ENCODE assay signal across 25 cellular contexts in genomic region chrX:24412637-24413363, GRCh38. TPM values are rescaled to one million over a fixed set of nuclear protein-coding genes. Genes with fewer than 3 reads are reported as not detected.
"Had no signal": no experiment of that assay in that cellular context is flagged by ENCODE, and none has a peak within 500 bp of the region (broad histone marks: within the 10 kb centered on the region; RNA-seq: fewer than 3 reads in every experiment).

No MANE protein-coding gene starts in this region.

- H3K36me3 ChIP-seq: gastrocnemius medialis, left ventricle myocardium inferior, ovary, right lobe of liver, stomach had no signal

- H3K9me3 Mint-ChIP-seq: activated CD4-positive, alpha-beta T cell treated with anti-CD3 and anti-CD28 coated beads, Interleukin-2, amount 10 ng/mL, durations not matched to agents 7 days and 5 days; activated T-cell treated with anti-CD3 and anti-CD28 coated beads, Interleukin-2, amount 50 U/mL, for 4 hours; T-helper 1 cell treated with Interleukin-12 subunit alpha and Interleukin-12 subunit beta and Interleukin-4 antibody, amounts not matched to agents 30 μg/mL and 1 μg/mL, for 36 hours had no signal

- FAIRE-seq: bronchial epithelial cell, kidney had no signal

- H3K27me3 Mint-ChIP-seq: activated CD4-positive, alpha-beta T cell treated with anti-CD3 and anti-CD28 coated beads, Interleukin-2, amount 10 ng/mL, durations not matched to agents 7 days and 5 days had no signal

- H3K4me1 Mint-ChIP-seq: activated CD4-positive, alpha-beta T cell treated with anti-CD3 and anti-CD28 coated beads, Interleukin-2, amount 10 ng/mL, durations not matched to agents 7 days and 5 days had no signal

- H3K27ac ChIP-seq: gastrocnemius medialis, left ventricle myocardium inferior, ovary, psoas muscle, right lobe of liver, stomach had no signal

- H3K4me1 ChIP-seq: gastrocnemius medialis, left ventricle myocardium inferior, psoas muscle, right lobe of liver, stomach had no signal

- H3K4me3 Mint-ChIP-seq: activated CD4-positive, alpha-beta T cell treated with anti-CD3 and anti-CD28 coated beads, Interleukin-2, amount 10 ng/mL, durations not matched to agents 7 days and 5 days; activated CD8-positive, alpha-beta T cell treated with anti-CD3 and anti-CD28 coated beads, Interleukin-2, amount 10 ng/mL, durations not matched to agents 7 days and 5 days; activated T-cell treated with anti-CD3 and anti-CD28 coated beads, Interleukin-2, amount 50 U/mL, for 4 hours; T-helper 1 cell treated with Interleukin-12 subunit alpha and Interleukin-12 subunit beta and Interleukin-4 antibody, amounts not matched to agents 30 μg/mL and 1 μg/mL, for 36 hours had no signal

- H3K9me3 ChIP-seq: gastrocnemius medialis, left ventricle myocardium inferior, ovary, psoas muscle, right lobe of liver had no signal

- DNase-seq: activated CD4-positive, alpha-beta T cell treated with anti-CD3 and anti-CD28 coated beads, Interleukin-2, amount 10 ng/mL, durations not matched to agents 7 days and 5 days; activated CD8-positive, alpha-beta T cell treated with anti-CD3 and anti-CD28 coated beads, Interleukin-2, amount 10 ng/mL, durations not matched to agents 7 days and 5 days; activated effector memory CD4-positive, alpha-beta T cell treated with Interleukin-2 at 50 U/mL for 16 hours; activated naive CD4-positive, alpha-beta T cell treated with anti-CD3 and anti-CD28 coated beads, Interleukin-2, amount 50 U/mL, for 16 hours; activated T-cell treated with anti-CD3 and anti-CD28 coated beads, Interleukin-2, amount 50 U/mL, for 4 hours; aorta; cerebellar nuclear complex; cortex of kidney; effector CD4-positive, alpha-beta T cell; gastrocnemius medialis; head of caudate nucleus; kidney; left ventricle myocardium inferior; mammary epithelial cell; midbrain; ovary; psoas muscle; right lobe of liver; stimulated activated CD4-positive, alpha-beta T cell treated with anti-CD3 and anti-CD28 coated beads, Interleukin-4, amount 100 ng/mL, for 1 hour; stomach had no signal

- H3K4me2 ChIP-seq: smooth muscle cell had no signal

- ATAC-seq: activated CD4-positive, CD25-positive, alpha-beta regulatory T cell treated with anti-CD3 and anti-CD28 coated beads, Interleukin-2, amount 50 U/mL, for 24 hours; activated CD8-positive, alpha-beta T cell treated with anti-CD3 and anti-CD28 coated beads, Interleukin-2, amount 10 ng/mL, durations not matched to agents 7 days and 5 days; activated T-cell treated with anti-CD3 and anti-CD28 coated beads, Interleukin-2, amount 50 U/mL, for 4 hours; gastrocnemius medialis; psoas muscle had no signal

- H3K27ac Mint-ChIP-seq: activated CD4-positive, alpha-beta T cell treated with anti-CD3 and anti-CD28 coated beads, Interleukin-2, amount 10 ng/mL, durations not matched to agents 7 days and 5 days; activated CD8-positive, alpha-beta T cell treated with anti-CD3 and anti-CD28 coated beads, Interleukin-2, amount 10 ng/mL, durations not matched to agents 7 days and 5 days; T-helper 1 cell treated with Interleukin-12 subunit alpha and Interleukin-12 subunit beta and Interleukin-4 antibody, amounts not matched to agents 30 μg/mL and 1 μg/mL, for 36 hours had no signal

- H3K4me3 ChIP-seq: gastrocnemius medialis, left ventricle myocardium inferior, ovary, psoas muscle, right lobe of liver, smooth muscle cell, stomach had no signal

- H3K27me3 ChIP-seq: ovary, right lobe of liver had no signal

RNA-seq across cellular contexts. Expression of gene SUPT20HL1, which starts 52.4 kb away (rescaled TPM):
- total RNA-seq: activated CD4-positive, alpha-beta T cell treated with anti-CD3 and anti-CD28 coated beads, Interleukin-2, amount 10 ng/mL, durations not matched to agents 7 days and 5 days; activated CD8-positive, alpha-beta T cell treated with anti-CD3 and anti-CD28 coated beads, Interleukin-2, amount 10 ng/mL, durations not matched to agents 7 days and 5 days; activated T-cell treated with anti-CD3 and anti-CD28 coated beads, Interleukin-2, amount 50 U/mL, for 4 hours; gastrocnemius medialis; kidney; left ventricle myocardium inferior; mammary epithelial cell; psoas muscle; right lobe of liver; smooth muscle cell; stomach; temporal lobe had no signal
